Comparison of ENCODE assay signal across 1 cellular context in the genomic region with DNA sequence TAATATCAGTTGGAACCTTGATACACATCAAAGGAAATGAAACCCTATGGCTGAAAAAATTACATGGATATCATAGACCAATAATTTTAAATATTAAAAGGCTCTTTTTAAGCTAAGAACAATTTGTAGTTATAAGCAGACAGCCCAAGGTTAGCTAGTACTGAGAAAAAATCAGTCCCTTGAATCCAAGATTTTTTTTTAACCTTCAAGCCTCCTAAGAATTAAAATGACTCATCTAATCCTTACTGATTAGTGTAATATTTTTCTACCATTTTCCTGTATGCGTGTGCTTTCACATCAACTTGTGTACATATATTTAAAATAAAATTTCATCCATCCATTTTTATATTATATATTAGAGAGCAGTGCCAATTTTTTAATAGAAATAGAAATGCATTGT.
TF ChIP-seq lines count a peak whose summit lies in the region.

No MANE protein-coding gene starts in this region.

TF ChIP-seq in IMR-90, 13 proteins besides CTCF, POLR2A, EP300 and RAD21 (continued from another document):
- TF ChIP-seq, protein P1, sequence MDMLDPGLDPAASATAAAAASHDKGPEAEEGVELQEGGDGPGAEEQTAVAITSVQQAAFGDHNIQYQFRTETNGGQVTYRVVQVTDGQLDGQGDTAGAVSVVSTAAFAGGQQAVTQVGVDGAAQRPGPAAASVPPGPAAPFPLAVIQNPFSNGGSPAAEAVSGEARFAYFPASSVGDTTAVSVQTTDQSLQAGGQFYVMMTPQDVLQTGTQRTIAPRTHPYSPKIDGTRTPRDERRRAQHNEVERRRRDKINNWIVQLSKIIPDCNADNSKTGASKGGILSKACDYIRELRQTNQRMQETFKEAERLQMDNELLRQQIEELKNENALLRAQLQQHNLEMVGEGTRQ (IDR thresholded peaks at IDR 0.05; ENCODE audit: low read depth, low read length) = no peak
- TF ChIP-seq CEBPB (IDR thresholded peaks at IDR 0.05; ENCODE audit: low read depth, low read length) (no peak), CHD1 (IDR thresholded peaks at IDR 0.05; ENCODE audit: low read depth, low read length) (no peak), RFX5 (IDR thresholded peaks at IDR 0.05; ENCODE audit: low read depth, low read length) (no peak)
TF ChIP-seq in IMR-90: peak in this region for 0.
